Comparison of ENCODE assay signal across 17 cellular contexts in the genomic region with DNA sequence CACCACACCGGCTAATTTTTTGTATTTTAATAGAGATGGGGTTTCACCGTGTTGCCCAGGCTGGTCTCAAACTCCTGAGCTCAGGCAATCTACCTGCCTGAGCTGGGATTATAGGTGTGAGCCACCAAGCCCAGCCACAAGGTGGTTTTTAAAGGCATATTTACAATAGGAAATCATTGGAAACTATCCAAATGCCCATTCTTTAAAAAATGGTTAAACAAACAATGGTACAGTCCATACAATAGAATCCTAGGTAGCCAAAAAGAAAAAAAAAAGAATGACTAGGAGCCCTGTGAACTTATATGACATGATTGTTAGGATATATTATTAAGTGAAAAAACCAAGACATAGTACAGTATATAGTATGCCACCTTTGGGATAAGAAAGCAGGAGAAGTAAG. TPM values are rescaled to one million over a fixed set of nuclear protein-coding genes. Genes with fewer than 3 reads are reported as not detected.
DNase-seq lines count a peak whose midpoint lies in the region; ATAC-seq and TF ChIP-seq lines count a peak whose summit lies in the region.
"Had no signal": no experiment of that assay in that cellular context is flagged by ENCODE, and none has a peak within 500 bp of the region (broad histone marks: within the 10 kb centered on the region; RNA-seq: fewer than 3 reads in every experiment).

No MANE protein-coding gene starts in this region.

- H3K4me1 Mint-ChIP-seq in activated naive CD8-positive, alpha-beta T cell treated with anti-CD3 and anti-CD28 coated beads, Interleukin-2, amount 50 U/mL, for 24 hours = peaks cover 61% of the 10 kb centered on the region
- peaks cover 45% of the 10 kb centered on the region for H3K4me1 Mint-ChIP-seq in activated naive CD8-positive, alpha-beta T cell treated with anti-CD3 and anti-CD28 coated beads for 36 hours

- intact Hi-C loops in esophagus squamous epithelium (cut with DNase I) = no loop called here

- H3K9me3 ChIP-seq in esophagus squamous epithelium (no peaks in the 10 kb centered on the region), subcutaneous abdominal adipose tissue (ENCODE audit: control insufficient read depth in 5 of 5, low read length in 5 of 5) (no peaks in the 10 kb centered on the region)
- H3K9me3 ChIP-seq: mucosa of descending colon had no signal

- peaks cover 42 to 94% (median 53%) of the 10 kb centered on the region in 3 donors for H3K4me1 ChIP-seq in esophagus squamous epithelium
- H3K4me1 ChIP-seq in subcutaneous abdominal adipose tissue (ENCODE audit: control insufficient read depth in 5 of 5, insufficient read depth in 5 of 5, low read length in 5 of 5) = peaks cover 14 to 66% (median 57%) of the 10 kb centered on the region in 5 donors

- H3K27me3 ChIP-seq in esophagus squamous epithelium = no peaks in the 10 kb centered on the region
- H3K27me3 ChIP-seq in subcutaneous abdominal adipose tissue (ENCODE audit: control insufficient read depth in 5 of 5, insufficient read depth in 4 of 5, low read length in 5 of 5) = no peaks in the 10 kb centered on the region

- H3K27me3 Mint-ChIP-seq in activated naive CD8-positive, alpha-beta T cell treated with anti-CD3 and anti-CD28 coated beads, Interleukin-2, amount 50 U/mL, for 24 hours = no peaks in the 10 kb centered on the region
- no peaks in the 10 kb centered on the region for H3K27me3 Mint-ChIP-seq in activated naive CD8-positive, alpha-beta T cell treated with anti-CD3 and anti-CD28 coated beads for 36 hours

- H3K36me3 Mint-ChIP-seq in activated naive CD8-positive, alpha-beta T cell treated with anti-CD3 and anti-CD28 coated beads, Interleukin-2, amount 50 U/mL, for 24 hours (ENCODE audit: low read depth) = peaks cover 9% of the 10 kb centered on the region
- no peaks in the 10 kb centered on the region for H3K36me3 Mint-ChIP-seq in activated naive CD8-positive, alpha-beta T cell treated with anti-CD3 and anti-CD28 coated beads for 36 hours
- H3K36me3 Mint-ChIP-seq: stimulated activated naive B cell treated with anti-CD40 and anti-IgM and Interleukin-4, amounts not matched to agents 10 μg/mL and 1 μg/mL and 100 μg/mL, for 72 hours had no signal

- TF ChIP-seq POLR2A in esophagus squamous epithelium (IDR thresholded peaks at IDR 0.05) = no peak

- H3K9me3 Mint-ChIP-seq in activated naive CD8-positive, alpha-beta T cell treated with anti-CD3 and anti-CD28 coated beads, Interleukin-2, amount 50 U/mL, for 24 hours = no peaks in the 10 kb centered on the region
- H3K9me3 Mint-ChIP-seq in activated naive CD8-positive, alpha-beta T cell treated with anti-CD3 and anti-CD28 coated beads for 36 hours = no peaks in the 10 kb centered on the region
- H3K9me3 Mint-ChIP-seq: stimulated activated naive B cell treated with anti-CD40 and anti-IgM and Interleukin-4, amounts not matched to agents 10 μg/mL and 1 μg/mL and 100 μg/mL, for 72 hours had no signal

- H3K27ac Mint-ChIP-seq in activated naive CD8-positive, alpha-beta T cell treated with anti-CD3 and anti-CD28 coated beads, Interleukin-2, amount 50 U/mL, for 24 hours = peak overlapping the region; percentile 84
- no peak overlapping the region for H3K27ac Mint-ChIP-seq in activated naive CD8-positive, alpha-beta T cell treated with anti-CD3 and anti-CD28 coated beads for 36 hours
- H3K27ac Mint-ChIP-seq: stimulated activated naive B cell treated with anti-CD40 and anti-IgM and Interleukin-4, amounts not matched to agents 10 μg/mL and 1 μg/mL and 100 μg/mL, for 72 hours had no signal

- no peak for DNase-seq in activated naive CD8-positive, alpha-beta T cell treated with anti-CD3 and anti-CD28 coated beads, Interleukin-2, amount 50 U/mL, for 24 hours
- no peak for DNase-seq in activated naive CD8-positive, alpha-beta T cell treated with anti-CD3 and anti-CD28 coated beads for 36 hours
- peak; percentile 66 for DNase-seq in NCI-H345 (lab: John Stamatoyannopoulos, UW)
- DNase-seq in esophagus squamous epithelium (lab: John Stamatoyannopoulos, UW) = no peak
- DNase-seq in D341Med (ENCODE audit: low spot score) = no peak
- DNase-seq in GM13977 (ENCODE audit: low spot score) = no peak
- DNase-seq: activated CD8-positive, alpha-beta T cell treated with anti-CD3 and anti-CD28 coated beads, Interleukin-2, amount 10 ng/mL, durations not matched to agents 7 days and 5 days; activated effector memory CD4-positive, alpha-beta T cell treated with anti-CD3 and anti-CD28 coated beads, Interleukin-2, amount 50 U/mL, for 16 hours; KBM-7; mucosa of descending colon; NCI-H1092 treated with DMSO at 0.1 percent for 48 hours; NCI-H524 treated with DMSO at 0.1 percent for 48 hours; stimulated activated naive B cell treated with anti-CD40 and anti-IgM and Interleukin-4, amounts not matched to agents 10 μg/mL and 1 μg/mL and 100 μg/mL, for 72 hours; WERI-Rb-1 had no signal

- ATAC-seq in activated naive CD8-positive, alpha-beta T cell treated with anti-CD3 and anti-CD28 coated beads, Interleukin-2, amount 50 U/mL, for 24 hours = no peak
- ATAC-seq in HG03520 (IDR thresholded peaks at IDR 0.05; ENCODE audit: unreplicated experiment) = no peak
- ATAC-seq: activated CD8-positive, alpha-beta T cell treated with anti-CD3 and anti-CD28 coated beads, Interleukin-2, amount 10 ng/mL, durations not matched to agents 7 days and 5 days; mucosa of descending colon; stimulated activated naive B cell treated with anti-CD40 and anti-IgM and Interleukin-4, amounts not matched to agents 10 μg/mL and 1 μg/mL and 100 μg/mL, for 72 hours had no signal

- H3K9ac ChIP-seq in subcutaneous abdominal adipose tissue (ENCODE audit: low read length in 5 of 5) = no peak overlapping the region
- H3K9ac ChIP-seq: parathyroid adenoma had no signal

- in situ Hi-C loops in GM13977 (cut with MboI; ENCODE audit: low pct_unique_long_range_greater_than_20kb, low sequenced_read_pairs, unreplicated experiment) = no loop called here

- H3K36me3 ChIP-seq in esophagus squamous epithelium (peaks cover 0 to 12% (median 0%) of the 10 kb centered on the region in 3 donors), subcutaneous abdominal adipose tissue (ENCODE audit: control insufficient read depth in 5 of 5, insufficient read depth in 5 of 5, low read length in 5 of 5) (peaks cover 0 to 22% (median 13%) of the 10 kb centered on the region in 5 donors)
- H3K36me3 ChIP-seq: WERI-Rb-1 had no signal

- peak overlapping the region; percentile 11 for H3K4me3 Mint-ChIP-seq in activated naive CD8-positive, alpha-beta T cell treated with anti-CD3 and anti-CD28 coated beads, Interleukin-2, amount 50 U/mL, for 24 hours
- no peak overlapping the region for H3K4me3 Mint-ChIP-seq in activated naive CD8-positive, alpha-beta T cell treated with anti-CD3 and anti-CD28 coated beads for 36 hours
- H3K4me3 Mint-ChIP-seq: activated CD8-positive, alpha-beta T cell treated with anti-CD3 and anti-CD28 coated beads, Interleukin-2, amount 10 ng/mL, durations not matched to agents 7 days and 5 days; stimulated activated naive B cell treated with anti-CD40 and anti-IgM and Interleukin-4, amounts not matched to agents 10 μg/mL and 1 μg/mL and 100 μg/mL, for 72 hours had no signal

- TF ChIP-seq CTCF in esophagus squamous epithelium (IDR thresholded peaks at IDR 0.05) (no peak), GM13977 (IDR thresholded peaks at IDR 0.05; ENCODE audit: extremely low read depth, insufficient read depth, missing control alignments) (no peak)

- H3K4me3 ChIP-seq in esophagus squamous epithelium (no peak overlapping the region), subcutaneous abdominal adipose tissue (ENCODE audit: low read depth in 1 of 5, low read length in 5 of 5) (peak overlapping the region in 1 of 5 donors; percentile 96)
- H3K4me3 ChIP-seq: mucosa of descending colon had no signal

- H3K27ac ChIP-seq in esophagus squamous epithelium (peak overlapping the region in 3 of 4 donors; percentile 89 to 96 (median 92)), subcutaneous abdominal adipose tissue (ENCODE audit: low read depth, low read length) (peak overlapping the region; percentile 97)
- H3K27ac ChIP-seq: parathyroid adenoma, WERI-Rb-1 had no signal

- WGBS in esophagus squamous epithelium, 2 donors = 65 to 83% methylated on average over 2 of the region's 2 CpGs

RNA-seq across cellular contexts. Expression of a gene that starts 5.3 kb away (rescaled TPM):
- total RNA-seq in activated naive CD8-positive, alpha-beta T cell treated with anti-CD3 and anti-CD28 coated beads for 36 hours = 1 to 10 TPM; 5.3 to 6.4 TPM
- 10 to 100 TPM; 23.7 to 58.9 (median 39.2) TPM for total RNA-seq in esophagus squamous epithelium
